1 cellular context compared by ENCODE assay signal in genomic region chrX:71181910-71182799, GRCh38.
TF ChIP-seq lines count a peak whose summit lies in the region.

No MANE protein-coding gene starts in this region.

TF ChIP-seq in HepG2, 621 proteins besides CTCF, POLR2A, EP300 and RAD21 (continued from another document):
- TF ChIP-seq IKZF4 (CRISPR knock-in tag; IDR thresholded peaks at IDR 0.05; ENCODE audit: borderline replicate concordance, low read depth, not compliant biosample characterization) (no peak), IKZF1 (IDR thresholded peaks at IDR 0.05) (no peak)
